In genomic region chr2:236862961-236863728, GRCh38 we compare ENCODE assay signal across 11 cellular contexts.
A peak's percentile ranks its signal among the peaks of the same experiment; 100 is the strongest.
DNase-seq lines count a peak whose midpoint lies in the region; FAIRE-seq and TF ChIP-seq lines count a peak whose summit lies in the region.
"Had no signal": no experiment of that assay in that cellular context is flagged by ENCODE, and none has a peak within 500 bp of the region (broad histone marks: within the 10 kb centered on the region; RNA-seq: fewer than 3 reads in every experiment).

No MANE protein-coding gene starts in this region.

- H3K4me2 ChIP-seq in H9 (ENCODE audit: insufficient read depth, insufficient read length, low read length) (no peak overlapping the region), OCI-LY3 (ENCODE audit: low read length) (peak overlapping the region; percentile 61)

- H4K5ac ChIP-seq in H9 (ENCODE audit: insufficient read length, low read depth, low read length): no peak overlapping the region

- H4K20me1 ChIP-seq in H9 (ENCODE audit: control insufficient read depth, insufficient read depth, insufficient read length): no peaks in the 10 kb centered on the region
- no peaks in the 10 kb centered on the region for H4K20me1 ChIP-seq in OCI-LY3 (ENCODE audit: insufficient read depth, low read length)

- no peak overlapping the region for H2BK20ac ChIP-seq in H9 (ENCODE audit: low read depth, low read length, poor library complexity, severe bottlenecking)

- peak overlapping the region; percentile 33; the same call in 1 of the 2 replicates for H3K4me3 ChIP-seq in OCI-LY3 (ENCODE audit: low read length)
- H3K4me3 ChIP-seq: right lobe of liver had no signal

- no peak overlapping the region for H2AK5ac ChIP-seq in H9 (ENCODE audit: insufficient read length, low read length)

- H3K4ac ChIP-seq in H9 (ENCODE audit: low read depth, low read length): no peak overlapping the region

- no peaks in the 10 kb centered on the region for H3K79me2 ChIP-seq in H9 (ENCODE audit: insufficient read depth, low read length)
- H3K79me2 ChIP-seq in OCI-LY3 (ENCODE audit: low read length): no peaks in the 10 kb centered on the region

- peaks cover 36 to 37% of the 10 kb centered on the region in 2 experiments for H3K4me1 Mint-ChIP-seq in H9

- H3K14ac ChIP-seq in H9 (ENCODE audit: insufficient read depth, low read length): no peak overlapping the region

- H3K56ac ChIP-seq in H9 (ENCODE audit: insufficient read length, low read depth, low read length): no peak overlapping the region

- no peaks in the 10 kb centered on the region for H3K36me3 ChIP-seq in OCI-LY3 (replicated peaks; ENCODE audit: low read depth, low read length)
- H3K36me3 ChIP-seq: right lobe of liver had no signal

- H2BK15ac ChIP-seq in H9 (ENCODE audit: low read depth, low read length): no peak overlapping the region

- no CpG with 5 or more reads among the region's 9 CpGs for WGBS in H9 (ENCODE audit: extremely low coverage, insufficient read length, low lambda C conversion rate)

- H3K4me1 ChIP-seq in H9 (ENCODE audit: insufficient read depth, low read length) (peaks cover 3% of the 10 kb centered on the region; the same call in 1 of the 2 replicates), OCI-LY3 (ENCODE audit: low read length) (peaks cover 26% of the 10 kb centered on the region)
- H3K4me1 ChIP-seq: right lobe of liver had no signal

- H3K27ac ChIP-seq in H9 (ENCODE audit: insufficient read length, low read depth, low read length): no peak overlapping the region
- peak overlapping the region; percentile 71 for H3K27ac ChIP-seq in OCI-LY3 (ENCODE audit: low read length)
- H3K27ac ChIP-seq: right lobe of liver had no signal

- H2BK120ac ChIP-seq in H9 (ENCODE audit: low read depth, low read length, poor library complexity, severe bottlenecking): no peak overlapping the region

- H2AFZ ChIP-seq in H9 (ENCODE audit: low read length) (no peak overlapping the region), OCI-LY3 (ENCODE audit: low read depth, low read length) (0 out of 2 replicates have a peak overlapping the region, but pooled peaks have one; percentile 65)

- H3T11ph ChIP-seq in H9 (ENCODE audit: low read length): no peak overlapping the region

- peaks cover 26 to 33% of the 10 kb centered on the region in 2 experiments for H3K9me3 Mint-ChIP-seq in H9

- no peak overlapping the region for H4K91ac ChIP-seq in H9 (ENCODE audit: insufficient read length, low read depth, low read length)

- H4K8ac ChIP-seq in H9 (replicated peaks; ENCODE audit: insufficient read length, low read depth, low read length): no peak overlapping the region

- H3K27me3 ChIP-seq in H9 (ENCODE audit: insufficient read depth, low read length): no peaks in the 10 kb centered on the region
- H3K27me3 ChIP-seq in OCI-LY3 (ENCODE audit: low read depth, low read length): no peaks in the 10 kb centered on the region
- H3K27me3 ChIP-seq: right lobe of liver had no signal

- H3K23me2 ChIP-seq in H9 (ENCODE audit: insufficient read length, low read depth, low read length, poor library complexity, severe bottlenecking): no peaks in the 10 kb centered on the region

- H3K36me3 Mint-ChIP-seq in H9 (ENCODE audit: insufficient read depth in 1 of 3, low read depth in 3 of 3): peaks cover 19 to 38% (median 22%) of the 10 kb centered on the region in 3 experiments

- TF ChIP-seq CTCF in H9 (conservative IDR thresholded peaks at IDR 0.05) (no peak), OCI-LY3 (IDR thresholded peaks at IDR 0.05; ENCODE audit: low read depth, low read length) (no peak), D721Med (IDR thresholded peaks at IDR 0.05; ENCODE audit: insufficient read depth, missing control alignments) (no peak)

- H3K23ac ChIP-seq in H9 (ENCODE audit: insufficient read length, low read depth, low read length): no peak overlapping the region

- DNase-seq in DMS79 treated with DMSO at 0.1 percent for 48 hours (lab: John Stamatoyannopoulos, UW): peak; percentile 65
- peak; percentile 8 for DNase-seq in H9
- peak; percentile 63 for DNase-seq in islet precursor cell
- no peak for DNase-seq in D721Med (ENCODE audit: insufficient read length, low spot score)
- no peak for DNase-seq in CD1c-positive myeloid dendritic cell (ENCODE audit: extremely low spot score)
- DNase-seq in NOMO-1 treated with DMSO at 0.1 percent for 48 hours (lab: John Stamatoyannopoulos, UW; ENCODE audit: unreplicated experiment): no peak
- DNase-seq in stimulated activated CD4-positive, alpha-beta T cell treated with anti-CD3 and anti-CD28 coated beads, Interleukin-4, amount 100 ng/mL, for 4 hours: no peak
- DNase-seq: Kasumi-1 had no signal

- no peak overlapping the region for H2BK12ac ChIP-seq in H9 (ENCODE audit: insufficient read length, low read depth, low read length)

- H3K27ac Mint-ChIP-seq in H9: no peak overlapping the region; a peak in 1 of 7 replicates

- FAIRE-seq in D721Med (lab: Jason Lieb, UNC): no peak
- FAIRE-seq: G401.6 had no signal

- H3K18ac ChIP-seq in H9 (ENCODE audit: insufficient read length, low read depth, low read length): no peak overlapping the region

- H3K9me3 ChIP-seq in H9 (ENCODE audit: control insufficient read depth, low read depth, low read length): no peaks in the 10 kb centered on the region
- no peaks in the 10 kb centered on the region for H3K9me3 ChIP-seq in OCI-LY3 (ENCODE audit: insufficient read depth, low read length)
- H3K9me3 ChIP-seq: right lobe of liver had no signal

- peaks cover 35% of the 10 kb centered on the region for H3K27me3 Mint-ChIP-seq in H9 (ENCODE audit: low read depth)

- no peak overlapping the region for H3K4me3 Mint-ChIP-seq in H9

- no peak overlapping the region for H3K9ac ChIP-seq in H9 (ENCODE audit: extremely low read depth, insufficient read length, low read length)
- H3K9ac ChIP-seq in OCI-LY3 (ENCODE audit: low read length): no peak overlapping the region

- H3K79me1 ChIP-seq in H9 (ENCODE audit: insufficient read depth, low read depth, low read length, poor library complexity, severe bottlenecking): no peaks in the 10 kb centered on the region

- no peak overlapping the region for H2BK5ac ChIP-seq in H9 (ENCODE audit: insufficient read length, low read length)

Comparison
In these comparisons a context has a peak if more than half of its experiments do, and no peak if none do; other contexts are left out.
1. DNase-seq: peak in DMS79 treated with DMSO at 0.1 percent for 48 hours (single experiment), H9 (single experiment) and islet precursor cell (single experiment); none in D721Med (single experiment), CD1c-positive myeloid dendritic cell (single experiment), NOMO-1 treated with DMSO at 0.1 percent for 48 hours (single experiment) and stimulated activated CD4-positive, alpha-beta T cell treated with anti-CD3 and anti-CD28 coated beads, Interleukin-4, amount 100 ng/mL, for 4 hours (0 of 2).